Comparison of ENCODE assay signal across 1 cellular context in genomic region chr1:239657291-239657690, GRCh38.
TF ChIP-seq lines count a peak whose summit lies in the region.

No MANE protein-coding gene starts in this region.

TF ChIP-seq in SK-N-SH treated with all-trans-retinoic acid at 6 μM for 48 hours, 23 proteins besides CTCF, POLR2A, EP300 and RAD21 (continued from another document):
- TF ChIP-seq ZNF565 (CRISPR knock-in tag; conservative IDR thresholded peaks at IDR 0.05; ENCODE audit: low read depth) (no peak), TCF4 (CRISPR knock-in tag; IDR thresholded peaks at IDR 0.05; ENCODE audit: borderline replicate concordance) (no peak), ZFP3 (CRISPR knock-in tag; IDR thresholded peaks at IDR 0.05) (no peak), ZC3H10 (CRISPR knock-in tag; IDR thresholded peaks at IDR 0.05) (no peak), ZNF8 (CRISPR knock-in tag; IDR thresholded peaks at IDR 0.05) (no peak), ISL1 (CRISPR knock-in tag; IDR thresholded peaks at IDR 0.05) (no peak), BACH2 (CRISPR knock-in tag; IDR thresholded peaks at IDR 0.05; ENCODE audit: borderline replicate concordance) (no peak), CSRNP3 (CRISPR knock-in tag; IDR thresholded peaks at IDR 0.05) (no peak), CSDC2 (CRISPR knock-in tag; IDR thresholded peaks at IDR 0.05) (no peak)
- TF ChIP-seq, protein P1, sequence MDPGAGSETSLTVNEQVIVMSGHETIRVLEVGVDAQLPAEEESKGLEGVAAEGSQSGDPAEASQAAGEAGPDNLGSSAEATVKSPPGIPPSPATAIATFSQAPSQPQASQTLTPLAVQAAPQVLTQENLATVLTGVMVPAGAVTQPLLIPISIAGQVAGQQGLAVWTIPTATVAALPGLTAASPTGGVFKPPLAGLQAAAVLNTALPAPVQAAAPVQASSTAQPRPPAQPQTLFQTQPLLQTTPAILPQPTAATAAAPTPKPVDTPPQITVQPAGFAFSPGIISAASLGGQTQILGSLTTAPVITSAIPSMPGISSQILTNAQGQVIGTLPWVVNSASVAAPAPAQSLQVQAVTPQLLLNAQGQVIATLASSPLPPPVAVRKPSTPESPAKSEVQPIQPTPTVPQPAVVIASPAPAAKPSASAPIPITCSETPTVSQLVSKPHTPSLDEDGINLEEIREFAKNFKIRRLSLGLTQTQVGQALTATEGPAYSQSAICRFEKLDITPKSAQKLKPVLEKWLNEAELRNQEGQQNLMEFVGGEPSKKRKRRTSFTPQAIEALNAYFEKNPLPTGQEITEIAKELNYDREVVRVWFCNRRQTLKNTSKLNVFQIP (CRISPR knock-in tag; IDR thresholded peaks at IDR 0.05; ENCODE audit: borderline replicate concordance, low read depth) = no peak
- TF ChIP-seq, protein P2, sequence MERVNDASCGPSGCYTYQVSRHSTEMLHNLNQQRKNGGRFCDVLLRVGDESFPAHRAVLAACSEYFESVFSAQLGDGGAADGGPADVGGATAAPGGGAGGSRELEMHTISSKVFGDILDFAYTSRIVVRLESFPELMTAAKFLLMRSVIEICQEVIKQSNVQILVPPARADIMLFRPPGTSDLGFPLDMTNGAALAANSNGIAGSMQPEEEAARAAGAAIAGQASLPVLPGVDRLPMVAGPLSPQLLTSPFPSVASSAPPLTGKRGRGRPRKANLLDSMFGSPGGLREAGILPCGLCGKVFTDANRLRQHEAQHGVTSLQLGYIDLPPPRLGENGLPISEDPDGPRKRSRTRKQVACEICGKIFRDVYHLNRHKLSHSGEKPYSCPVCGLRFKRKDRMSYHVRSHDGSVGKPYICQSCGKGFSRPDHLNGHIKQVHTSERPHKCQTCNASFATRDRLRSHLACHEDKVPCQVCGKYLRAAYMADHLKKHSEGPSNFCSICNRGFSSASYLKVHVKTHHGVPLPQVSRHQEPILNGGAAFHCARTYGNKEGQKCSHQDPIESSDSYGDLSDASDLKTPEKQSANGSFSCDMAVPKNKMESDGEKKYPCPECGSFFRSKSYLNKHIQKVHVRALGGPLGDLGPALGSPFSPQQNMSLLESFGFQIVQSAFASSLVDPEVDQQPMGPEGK (CRISPR knock-in tag; IDR thresholded peaks at IDR 0.05; ENCODE audit: borderline replicate concordance) = no peak
